ENCODE assay signal across 1 cellular context in the genomic region with DNA sequence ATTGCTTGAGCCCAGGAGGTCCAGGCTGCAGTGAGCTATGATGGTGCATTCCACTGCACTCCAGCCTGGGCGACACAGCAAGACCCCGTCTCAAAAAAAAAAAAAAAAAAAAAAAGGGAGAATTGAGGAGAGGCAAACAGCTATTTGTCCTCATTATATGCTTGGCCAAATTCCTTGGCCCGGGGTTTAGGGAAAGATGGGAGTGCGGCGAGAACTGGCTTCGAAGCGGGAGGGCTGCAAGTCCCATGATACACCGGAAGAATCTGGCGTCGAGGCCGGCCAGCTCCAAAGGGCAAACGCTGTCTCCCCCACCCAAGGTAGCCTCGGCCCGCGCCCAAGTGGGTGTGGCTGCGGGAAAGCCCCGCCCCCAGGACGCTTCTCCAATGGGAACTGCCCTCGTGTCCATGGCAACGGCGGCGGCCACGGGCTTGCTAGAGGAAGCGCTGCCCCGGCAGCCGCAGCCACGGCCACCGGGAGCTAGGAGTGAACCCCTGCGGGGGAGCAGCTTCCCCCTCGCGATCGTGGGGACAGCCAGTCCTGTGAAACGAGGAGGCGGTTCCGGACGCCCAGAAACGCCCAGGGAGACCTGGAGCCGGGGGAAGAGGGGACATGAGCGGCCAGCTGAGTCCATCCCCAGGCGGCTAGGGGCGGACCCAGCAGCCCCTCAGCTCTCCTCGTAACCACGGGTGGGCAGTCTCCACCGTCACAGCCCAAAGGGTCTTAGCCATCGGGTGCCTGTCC.
TF ChIP-seq lines count a peak whose summit lies in the region.

A gene with protein sequence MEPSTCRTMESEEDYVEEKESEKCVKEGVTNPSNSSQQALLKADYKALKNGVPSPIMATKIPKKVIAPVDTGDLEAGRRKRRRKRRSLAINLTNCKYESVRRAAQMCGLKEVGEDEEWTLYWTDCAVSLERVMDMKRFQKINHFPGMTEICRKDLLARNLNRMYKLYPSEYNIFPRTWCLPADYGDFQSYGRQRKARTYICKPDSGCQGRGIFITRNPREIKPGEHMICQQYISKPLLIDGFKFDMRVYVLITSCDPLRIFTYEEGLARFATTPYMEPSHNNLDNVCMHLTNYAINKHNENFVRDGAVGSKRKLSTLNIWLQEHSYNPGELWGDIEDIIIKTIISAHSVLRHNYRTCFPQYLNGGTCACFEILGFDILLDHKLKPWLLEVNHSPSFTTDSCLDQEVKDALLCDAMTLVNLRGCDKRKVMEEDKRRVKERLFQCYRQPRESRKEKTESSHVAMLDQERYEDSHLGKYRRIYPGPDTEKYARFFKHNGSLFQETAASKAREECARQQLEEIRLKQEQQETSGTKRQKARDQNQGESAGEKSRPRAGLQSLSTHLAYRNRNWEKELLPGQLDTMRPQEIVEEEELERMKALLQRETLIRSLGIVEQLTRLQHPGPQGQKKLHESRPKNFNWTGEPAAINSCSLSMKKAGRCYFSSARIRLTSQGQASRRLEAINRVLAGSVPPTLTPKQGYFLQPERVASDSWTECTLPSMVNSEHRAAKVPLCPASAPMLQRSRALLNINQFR (plus strand): TSS at position 434 of the 741 bp plus-strand sequence. CDS start 1,075 bp downstream, outside the sequence.

TF ChIP-seq in HepG2, 621 proteins besides CTCF, POLR2A, EP300 and RAD21 (continued from another document and continues in another):
- TF ChIP-seq, protein P1, sequence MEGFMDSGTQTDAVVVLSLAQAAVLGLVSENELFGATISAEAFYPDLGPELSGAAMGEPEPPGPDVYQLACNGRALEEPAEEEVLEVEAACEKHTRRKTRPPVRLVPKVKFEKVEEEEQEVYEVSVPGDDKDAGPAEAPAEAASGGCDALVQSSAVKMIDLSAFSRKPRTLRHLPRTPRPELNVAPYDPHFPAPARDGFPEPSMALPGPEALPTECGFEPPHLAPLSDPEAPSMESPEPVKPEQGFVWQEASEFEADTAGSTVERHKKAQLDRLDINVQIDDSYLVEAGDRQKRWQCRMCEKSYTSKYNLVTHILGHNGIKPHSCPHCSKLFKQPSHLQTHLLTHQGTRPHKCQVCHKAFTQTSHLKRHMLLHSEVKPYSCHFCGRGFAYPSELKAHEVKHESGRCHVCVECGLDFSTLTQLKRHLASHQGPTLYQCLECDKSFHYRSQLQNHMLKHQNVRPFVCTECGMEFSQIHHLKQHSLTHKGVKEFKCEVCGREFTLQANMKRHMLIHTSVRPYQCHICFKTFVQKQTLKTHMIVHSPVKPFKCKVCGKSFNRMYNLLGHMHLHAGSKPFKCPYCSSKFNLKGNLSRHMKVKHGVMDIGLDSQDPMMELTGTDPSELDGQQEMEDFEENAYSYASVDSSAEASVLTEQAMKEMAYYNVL (CRISPR knock-in tag; IDR thresholded peaks at IDR 0.05; ENCODE audit: borderline replicate concordance) = peak; percentile 63; the same call in 1 of the 2 replicates
- TF ChIP-seq HDAC1 (CRISPR knock-in tag; IDR thresholded peaks at IDR 0.05) (peak; percentile 73), ZBTB38 (CRISPR knock-in tag; IDR thresholded peaks at IDR 0.05) (no peak; the same call in 1 of the 2 replicates), ZNF572 (CRISPR knock-in tag; IDR thresholded peaks at IDR 0.05) (no peak), SRSF1 (optimal IDR thresholded peaks at IDR 0.05; ENCODE audit: low read depth, low read length) (no peak), ZNF274 (CRISPR knock-in tag; IDR thresholded peaks at IDR 0.05) (peak; percentile 86), REPIN1 (CRISPR knock-in tag; IDR thresholded peaks at IDR 0.05; ENCODE audit: borderline replicate concordance, low read depth) (0 out of 2 replicates have a peak, but pooled peaks have one; percentile 21), SOX6 (IDR thresholded peaks at IDR 0.05) (no peak), SOX6 (CRISPR knock-in tag; IDR thresholded peaks at IDR 0.05) (peak; percentile 45), ZNF101 (CRISPR knock-in tag; IDR thresholded peaks at IDR 0.05; ENCODE audit: borderline replicate concordance, low read depth) (no peak), PPARG (CRISPR knock-in tag; conservative IDR thresholded peaks at IDR 0.05) (0 out of 2 replicates have a peak, but pooled peaks have one; percentile 22), ZNF737 (CRISPR knock-in tag; IDR thresholded peaks at IDR 0.05; ENCODE audit: borderline replicate concordance) (no peak), RFX5 (IDR thresholded peaks at IDR 0.05; ENCODE audit: low read depth, low read length) (no peak), ZNF660 (CRISPR knock-in tag; IDR thresholded peaks at IDR 0.05; ENCODE audit: borderline replicate concordance, low read depth) (0 out of 2 replicates have a peak, but pooled peaks have one; percentile 63), ZNF17 (CRISPR knock-in tag; IDR thresholded peaks at IDR 0.05) (no peak), ZFP62 (CRISPR knock-in tag; IDR thresholded peaks at IDR 0.05) (no peak), KLF9 (CRISPR knock-in tag; IDR thresholded peaks at IDR 0.05; ENCODE audit: low read depth) (0 out of 2 replicates have a peak, but pooled peaks have one; percentile 57), ZNF589 (CRISPR knock-in tag; conservative IDR thresholded peaks at IDR 0.05) (no peak), NFYB (CRISPR knock-in tag; IDR thresholded peaks at IDR 0.05) (peak; percentile 62), ZNF552 (CRISPR knock-in tag; IDR thresholded peaks at IDR 0.05; ENCODE audit: borderline replicate concordance) (no peak), GZF1 (CRISPR knock-in tag; IDR thresholded peaks at IDR 0.05) (no peak), GPN1 (CRISPR knock-in tag; IDR thresholded peaks at IDR 0.05; ENCODE audit: borderline replicate concordance) (no peak), KDM6A (CRISPR knock-in tag; IDR thresholded peaks at IDR 0.05; ENCODE audit: low read depth) (no peak), RFXANK (CRISPR knock-in tag; IDR thresholded peaks at IDR 0.05) (peak; percentile 26; the same call in 1 of the 2 replicates), SUZ12 (IDR thresholded peaks at IDR 0.05; ENCODE audit: low read depth, low read length) (no peak), ZNF225 (CRISPR knock-in tag; IDR thresholded peaks at IDR 0.05) (0 out of 2 replicates have a peak, but pooled peaks have one; percentile 70), DNMT3B (CRISPR knock-in tag; conservative IDR thresholded peaks at IDR 0.05) (no peak), TCF7L2 (IDR thresholded peaks at IDR 0.05; ENCODE audit: low read depth, low read length) (no peak), RFXAP (CRISPR knock-in tag; IDR thresholded peaks at IDR 0.05; ENCODE audit: borderline replicate concordance) (peak; percentile 25; the same call in 1 of the 2 replicates), ZNF749 (CRISPR knock-in tag; IDR thresholded peaks at IDR 0.05; ENCODE audit: borderline replicate concordance) (peak; percentile 77; the same call in 1 of the 2 replicates), PHF21A (CRISPR knock-in tag; IDR thresholded peaks at IDR 0.05) (no peak; the same call in 1 of the 2 replicates), RFX1 (IDR thresholded peaks at IDR 0.05) (peak; percentile 83)
- TF ChIP-seq, protein P2, sequence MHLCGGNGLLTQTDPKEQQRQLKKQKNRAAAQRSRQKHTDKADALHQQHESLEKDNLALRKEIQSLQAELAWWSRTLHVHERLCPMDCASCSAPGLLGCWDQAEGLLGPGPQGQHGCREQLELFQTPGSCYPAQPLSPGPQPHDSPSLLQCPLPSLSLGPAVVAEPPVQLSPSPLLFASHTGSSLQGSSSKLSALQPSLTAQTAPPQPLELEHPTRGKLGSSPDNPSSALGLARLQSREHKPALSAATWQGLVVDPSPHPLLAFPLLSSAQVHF (CRISPR knock-in tag; IDR thresholded peaks at IDR 0.05) = 0 out of 2 replicates have a peak, but pooled peaks have one; percentile 17
- TF ChIP-seq, protein P3, sequence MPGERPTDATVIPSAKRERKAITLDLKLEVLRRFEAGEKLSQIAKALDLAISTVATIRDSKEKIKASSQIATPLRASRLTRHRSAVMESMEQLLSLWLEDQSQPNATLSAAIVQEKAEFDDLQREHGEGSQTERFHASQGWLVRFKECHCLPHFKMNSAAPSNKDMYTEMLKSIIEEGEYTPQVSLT (CRISPR knock-in tag; IDR thresholded peaks at IDR 0.05; ENCODE audit: borderline replicate concordance, low read depth) = no peak
- TF ChIP-seq, protein P4, sequence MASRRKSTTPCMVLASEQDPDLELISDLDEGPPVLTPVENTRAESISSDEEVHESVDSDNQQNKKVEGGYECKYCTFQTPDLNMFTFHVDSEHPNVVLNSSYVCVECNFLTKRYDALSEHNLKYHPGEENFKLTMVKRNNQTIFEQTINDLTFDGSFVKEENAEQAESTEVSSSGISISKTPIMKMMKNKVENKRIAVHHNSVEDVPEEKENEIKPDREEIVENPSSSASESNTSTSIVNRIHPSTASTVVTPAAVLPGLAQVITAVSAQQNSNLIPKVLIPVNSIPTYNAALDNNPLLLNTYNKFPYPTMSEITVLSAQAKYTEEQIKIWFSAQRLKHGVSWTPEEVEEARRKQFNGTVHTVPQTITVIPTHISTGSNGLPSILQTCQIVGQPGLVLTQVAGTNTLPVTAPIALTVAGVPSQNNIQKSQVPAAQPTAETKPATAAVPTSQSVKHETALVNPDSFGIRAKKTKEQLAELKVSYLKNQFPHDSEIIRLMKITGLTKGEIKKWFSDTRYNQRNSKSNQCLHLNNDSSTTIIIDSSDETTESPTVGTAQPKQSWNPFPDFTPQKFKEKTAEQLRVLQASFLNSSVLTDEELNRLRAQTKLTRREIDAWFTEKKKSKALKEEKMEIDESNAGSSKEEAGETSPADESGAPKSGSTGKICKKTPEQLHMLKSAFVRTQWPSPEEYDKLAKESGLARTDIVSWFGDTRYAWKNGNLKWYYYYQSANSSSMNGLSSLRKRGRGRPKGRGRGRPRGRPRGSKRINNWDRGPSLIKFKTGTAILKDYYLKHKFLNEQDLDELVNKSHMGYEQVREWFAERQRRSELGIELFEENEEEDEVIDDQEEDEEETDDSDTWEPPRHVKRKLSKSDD (CRISPR knock-in tag; IDR thresholded peaks at IDR 0.05; ENCODE audit: low read depth) = 0 out of 2 replicates have a peak, but pooled peaks have one; percentile 73
- TF ChIP-seq, protein P5, sequence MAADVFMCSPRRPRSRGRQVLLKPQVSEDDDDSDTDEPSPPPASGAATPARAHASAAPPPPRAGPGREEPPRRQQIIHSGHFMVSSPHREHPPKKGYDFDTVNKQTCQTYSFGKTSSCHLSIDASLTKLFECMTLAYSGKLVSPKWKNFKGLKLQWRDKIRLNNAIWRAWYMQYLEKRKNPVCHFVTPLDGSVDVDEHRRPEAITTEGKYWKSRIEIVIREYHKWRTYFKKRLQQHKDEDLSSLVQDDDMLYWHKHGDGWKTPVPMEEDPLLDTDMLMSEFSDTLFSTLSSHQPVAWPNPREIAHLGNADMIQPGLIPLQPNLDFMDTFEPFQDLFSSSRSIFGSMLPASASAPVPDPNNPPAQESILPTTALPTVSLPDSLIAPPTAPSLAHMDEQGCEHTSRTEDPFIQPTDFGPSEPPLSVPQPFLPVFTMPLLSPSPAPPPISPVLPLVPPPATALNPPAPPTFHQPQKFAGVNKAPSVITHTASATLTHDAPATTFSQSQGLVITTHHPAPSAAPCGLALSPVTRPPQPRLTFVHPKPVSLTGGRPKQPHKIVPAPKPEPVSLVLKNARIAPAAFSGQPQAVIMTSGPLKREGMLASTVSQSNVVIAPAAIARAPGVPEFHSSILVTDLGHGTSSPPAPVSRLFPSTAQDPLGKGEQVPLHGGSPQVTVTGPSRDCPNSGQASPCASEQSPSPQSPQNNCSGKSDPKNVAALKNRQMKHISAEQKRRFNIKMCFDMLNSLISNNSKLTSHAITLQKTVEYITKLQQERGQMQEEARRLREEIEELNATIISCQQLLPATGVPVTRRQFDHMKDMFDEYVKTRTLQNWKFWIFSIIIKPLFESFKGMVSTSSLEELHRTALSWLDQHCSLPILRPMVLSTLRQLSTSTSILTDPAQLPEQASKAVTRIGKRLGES (CRISPR knock-in tag; IDR thresholded peaks at IDR 0.05; ENCODE audit: borderline replicate concordance) = no peak
- TF ChIP-seq, protein P6, sequence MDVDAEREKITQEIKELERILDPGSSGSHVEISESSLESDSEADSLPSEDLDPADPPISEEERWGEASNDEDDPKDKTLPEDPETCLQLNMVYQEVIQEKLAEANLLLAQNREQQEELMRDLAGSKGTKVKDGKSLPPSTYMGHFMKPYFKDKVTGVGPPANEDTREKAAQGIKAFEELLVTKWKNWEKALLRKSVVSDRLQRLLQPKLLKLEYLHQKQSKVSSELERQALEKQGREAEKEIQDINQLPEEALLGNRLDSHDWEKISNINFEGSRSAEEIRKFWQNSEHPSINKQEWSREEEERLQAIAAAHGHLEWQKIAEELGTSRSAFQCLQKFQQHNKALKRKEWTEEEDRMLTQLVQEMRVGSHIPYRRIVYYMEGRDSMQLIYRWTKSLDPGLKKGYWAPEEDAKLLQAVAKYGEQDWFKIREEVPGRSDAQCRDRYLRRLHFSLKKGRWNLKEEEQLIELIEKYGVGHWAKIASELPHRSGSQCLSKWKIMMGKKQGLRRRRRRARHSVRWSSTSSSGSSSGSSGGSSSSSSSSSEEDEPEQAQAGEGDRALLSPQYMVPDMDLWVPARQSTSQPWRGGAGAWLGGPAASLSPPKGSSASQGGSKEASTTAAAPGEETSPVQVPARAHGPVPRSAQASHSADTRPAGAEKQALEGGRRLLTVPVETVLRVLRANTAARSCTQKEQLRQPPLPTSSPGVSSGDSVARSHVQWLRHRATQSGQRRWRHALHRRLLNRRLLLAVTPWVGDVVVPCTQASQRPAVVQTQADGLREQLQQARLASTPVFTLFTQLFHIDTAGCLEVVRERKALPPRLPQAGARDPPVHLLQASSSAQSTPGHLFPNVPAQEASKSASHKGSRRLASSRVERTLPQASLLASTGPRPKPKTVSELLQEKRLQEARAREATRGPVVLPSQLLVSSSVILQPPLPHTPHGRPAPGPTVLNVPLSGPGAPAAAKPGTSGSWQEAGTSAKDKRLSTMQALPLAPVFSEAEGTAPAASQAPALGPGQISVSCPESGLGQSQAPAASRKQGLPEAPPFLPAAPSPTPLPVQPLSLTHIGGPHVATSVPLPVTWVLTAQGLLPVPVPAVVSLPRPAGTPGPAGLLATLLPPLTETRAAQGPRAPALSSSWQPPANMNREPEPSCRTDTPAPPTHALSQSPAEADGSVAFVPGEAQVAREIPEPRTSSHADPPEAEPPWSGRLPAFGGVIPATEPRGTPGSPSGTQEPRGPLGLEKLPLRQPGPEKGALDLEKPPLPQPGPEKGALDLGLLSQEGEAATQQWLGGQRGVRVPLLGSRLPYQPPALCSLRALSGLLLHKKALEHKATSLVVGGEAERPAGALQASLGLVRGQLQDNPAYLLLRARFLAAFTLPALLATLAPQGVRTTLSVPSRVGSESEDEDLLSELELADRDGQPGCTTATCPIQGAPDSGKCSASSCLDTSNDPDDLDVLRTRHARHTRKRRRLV (CRISPR knock-in tag; IDR thresholded peaks at IDR 0.05) = no peak
- TF ChIP-seq, protein P7, sequence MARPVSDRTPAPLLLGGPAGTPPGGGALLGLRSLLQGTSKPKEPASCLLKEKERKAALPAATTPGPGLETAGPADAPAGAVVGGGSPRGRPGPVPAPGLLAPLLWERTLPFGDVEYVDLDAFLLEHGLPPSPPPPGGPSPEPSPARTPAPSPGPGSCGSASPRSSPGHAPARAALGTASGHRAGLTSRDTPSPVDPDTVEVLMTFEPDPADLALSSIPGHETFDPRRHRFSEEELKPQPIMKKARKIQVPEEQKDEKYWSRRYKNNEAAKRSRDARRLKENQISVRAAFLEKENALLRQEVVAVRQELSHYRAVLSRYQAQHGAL (CRISPR knock-in tag; IDR thresholded peaks at IDR 0.05; ENCODE audit: not compliant biosample characterization) = no peak
- TF ChIP-seq, protein P8, sequence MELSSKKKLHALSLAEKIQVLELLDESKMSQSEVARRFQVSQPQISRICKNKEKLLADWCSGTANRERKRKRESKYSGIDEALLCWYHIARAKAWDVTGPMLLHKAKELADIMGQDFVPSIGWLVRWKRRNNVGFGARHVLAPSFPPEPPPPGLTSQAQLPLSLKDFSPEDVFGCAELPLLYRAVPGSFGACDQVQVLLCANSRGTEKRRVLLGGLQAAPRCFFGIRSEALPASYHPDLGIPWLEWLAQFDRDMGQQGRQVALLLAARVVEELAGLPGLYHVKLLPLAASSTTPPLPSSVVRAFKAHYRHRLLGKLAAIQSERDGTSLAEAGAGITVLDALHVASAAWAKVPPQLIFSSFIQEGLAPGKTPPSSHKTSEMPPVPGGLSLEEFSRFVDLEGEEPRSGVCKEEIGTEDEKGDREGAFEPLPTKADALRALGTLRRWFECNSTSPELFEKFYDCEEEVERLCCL (CRISPR knock-in tag; IDR thresholded peaks at IDR 0.05; ENCODE audit: borderline replicate concordance) = no peak
